In the genomic region with DNA sequence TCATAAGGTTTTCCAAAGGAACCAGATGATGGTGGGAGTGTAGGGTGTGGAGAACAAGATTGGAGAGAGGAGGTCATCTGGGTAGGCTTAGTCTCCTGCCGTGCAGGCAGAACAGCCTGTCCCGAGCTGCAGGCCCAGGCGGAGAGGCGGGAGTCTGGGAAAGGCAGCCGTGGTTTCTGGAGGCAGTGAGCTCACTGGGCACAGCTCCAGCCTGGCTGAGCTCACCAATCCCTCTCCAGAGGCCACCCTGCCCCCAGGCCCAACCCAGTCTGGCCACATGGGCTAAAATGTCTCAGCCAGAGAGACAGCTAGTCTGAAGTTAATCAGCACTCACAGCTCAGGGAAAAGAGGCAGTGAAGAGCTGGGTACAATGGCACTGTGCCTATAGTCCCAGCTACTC, we compare ENCODE assay signal across 3 cellular contexts.
A peak's percentile ranks its signal among the peaks of the same experiment; 100 is the strongest.
TF ChIP-seq lines count a peak whose summit lies in the region.

No MANE protein-coding gene starts in this region.

TF ChIP-seq in liver, 16 proteins besides CTCF, POLR2A, EP300 and RAD21:
- TF ChIP-seq NR2F2 (IDR thresholded peaks at IDR 0.05) (peak; percentile 25), HNF4A (conservative IDR thresholded peaks at IDR 0.05) (no peak), SP1 (IDR thresholded peaks at IDR 0.05) (peak; percentile 45), GABPA (IDR thresholded peaks at IDR 0.05 in 1 of 2, conservative IDR thresholded peaks at IDR 0.05 in 1 of 2) (no peak), FOXA2 (IDR thresholded peaks at IDR 0.05) (no peak)
- TF ChIP-seq, protein P1, sequence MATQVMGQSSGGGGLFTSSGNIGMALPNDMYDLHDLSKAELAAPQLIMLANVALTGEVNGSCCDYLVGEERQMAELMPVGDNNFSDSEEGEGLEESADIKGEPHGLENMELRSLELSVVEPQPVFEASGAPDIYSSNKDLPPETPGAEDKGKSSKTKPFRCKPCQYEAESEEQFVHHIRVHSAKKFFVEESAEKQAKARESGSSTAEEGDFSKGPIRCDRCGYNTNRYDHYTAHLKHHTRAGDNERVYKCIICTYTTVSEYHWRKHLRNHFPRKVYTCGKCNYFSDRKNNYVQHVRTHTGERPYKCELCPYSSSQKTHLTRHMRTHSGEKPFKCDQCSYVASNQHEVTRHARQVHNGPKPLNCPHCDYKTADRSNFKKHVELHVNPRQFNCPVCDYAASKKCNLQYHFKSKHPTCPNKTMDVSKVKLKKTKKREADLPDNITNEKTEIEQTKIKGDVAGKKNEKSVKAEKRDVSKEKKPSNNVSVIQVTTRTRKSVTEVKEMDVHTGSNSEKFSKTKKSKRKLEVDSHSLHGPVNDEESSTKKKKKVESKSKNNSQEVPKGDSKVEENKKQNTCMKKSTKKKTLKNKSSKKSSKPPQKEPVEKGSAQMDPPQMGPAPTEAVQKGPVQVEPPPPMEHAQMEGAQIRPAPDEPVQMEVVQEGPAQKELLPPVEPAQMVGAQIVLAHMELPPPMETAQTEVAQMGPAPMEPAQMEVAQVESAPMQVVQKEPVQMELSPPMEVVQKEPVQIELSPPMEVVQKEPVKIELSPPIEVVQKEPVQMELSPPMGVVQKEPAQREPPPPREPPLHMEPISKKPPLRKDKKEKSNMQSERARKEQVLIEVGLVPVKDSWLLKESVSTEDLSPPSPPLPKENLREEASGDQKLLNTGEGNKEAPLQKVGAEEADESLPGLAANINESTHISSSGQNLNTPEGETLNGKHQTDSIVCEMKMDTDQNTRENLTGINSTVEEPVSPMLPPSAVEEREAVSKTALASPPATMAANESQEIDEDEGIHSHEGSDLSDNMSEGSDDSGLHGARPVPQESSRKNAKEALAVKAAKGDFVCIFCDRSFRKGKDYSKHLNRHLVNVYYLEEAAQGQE (IDR thresholded peaks at IDR 0.05), result no peak
- TF ChIP-seq, protein P2, sequence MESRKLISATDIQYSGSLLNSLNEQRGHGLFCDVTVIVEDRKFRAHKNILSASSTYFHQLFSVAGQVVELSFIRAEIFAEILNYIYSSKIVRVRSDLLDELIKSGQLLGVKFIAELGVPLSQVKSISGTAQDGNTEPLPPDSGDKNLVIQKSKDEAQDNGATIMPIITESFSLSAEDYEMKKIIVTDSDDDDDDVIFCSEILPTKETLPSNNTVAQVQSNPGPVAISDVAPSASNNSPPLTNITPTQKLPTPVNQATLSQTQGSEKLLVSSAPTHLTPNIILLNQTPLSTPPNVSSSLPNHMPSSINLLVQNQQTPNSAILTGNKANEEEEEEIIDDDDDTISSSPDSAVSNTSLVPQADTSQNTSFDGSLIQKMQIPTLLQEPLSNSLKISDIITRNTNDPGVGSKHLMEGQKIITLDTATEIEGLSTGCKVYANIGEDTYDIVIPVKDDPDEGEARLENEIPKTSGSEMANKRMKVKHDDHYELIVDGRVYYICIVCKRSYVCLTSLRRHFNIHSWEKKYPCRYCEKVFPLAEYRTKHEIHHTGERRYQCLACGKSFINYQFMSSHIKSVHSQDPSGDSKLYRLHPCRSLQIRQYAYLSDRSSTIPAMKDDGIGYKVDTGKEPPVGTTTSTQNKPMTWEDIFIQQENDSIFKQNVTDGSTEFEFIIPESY (IDR thresholded peaks at IDR 0.05), result no peak

TF ChIP-seq in HepG2, 621 proteins besides CTCF, POLR2A, EP300 and RAD21 (continues in another document):
- TF ChIP-seq TAF15 (IDR thresholded peaks at IDR 0.05; ENCODE audit: low read depth, low read length, poor library complexity, severe bottlenecking), result no peak
- TF ChIP-seq NR1H2 (CRISPR knock-in tag; IDR thresholded peaks at IDR 0.05; ENCODE audit: borderline replicate concordance, low read depth), result no peak
- TF ChIP-seq ARHGAP35 (CRISPR knock-in tag; IDR thresholded peaks at IDR 0.05; ENCODE audit: borderline replicate concordance), result no peak
- TF ChIP-seq, protein P3, sequence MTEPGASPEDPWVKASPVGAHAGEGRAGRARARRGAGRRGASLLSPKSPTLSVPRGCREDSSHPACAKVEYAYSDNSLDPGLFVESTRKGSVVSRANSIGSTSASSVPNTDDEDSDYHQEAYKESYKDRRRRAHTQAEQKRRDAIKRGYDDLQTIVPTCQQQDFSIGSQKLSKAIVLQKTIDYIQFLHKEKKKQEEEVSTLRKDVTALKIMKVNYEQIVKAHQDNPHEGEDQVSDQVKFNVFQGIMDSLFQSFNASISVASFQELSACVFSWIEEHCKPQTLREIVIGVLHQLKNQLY (CRISPR knock-in tag; IDR thresholded peaks at IDR 0.05), result no peak
- TF ChIP-seq, protein P4, sequence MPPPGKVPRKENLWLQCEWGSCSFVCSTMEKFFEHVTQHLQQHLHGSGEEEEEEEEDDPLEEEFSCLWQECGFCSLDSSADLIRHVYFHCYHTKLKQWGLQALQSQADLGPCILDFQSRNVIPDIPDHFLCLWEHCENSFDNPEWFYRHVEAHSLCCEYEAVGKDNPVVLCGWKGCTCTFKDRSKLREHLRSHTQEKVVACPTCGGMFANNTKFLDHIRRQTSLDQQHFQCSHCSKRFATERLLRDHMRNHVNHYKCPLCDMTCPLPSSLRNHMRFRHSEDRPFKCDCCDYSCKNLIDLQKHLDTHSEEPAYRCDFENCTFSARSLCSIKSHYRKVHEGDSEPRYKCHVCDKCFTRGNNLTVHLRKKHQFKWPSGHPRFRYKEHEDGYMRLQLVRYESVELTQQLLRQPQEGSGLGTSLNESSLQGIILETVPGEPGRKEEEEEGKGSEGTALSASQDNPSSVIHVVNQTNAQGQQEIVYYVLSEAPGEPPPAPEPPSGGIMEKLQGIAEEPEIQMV (CRISPR knock-in tag; IDR thresholded peaks at IDR 0.05; ENCODE audit: low read depth), result no peak
- TF ChIP-seq, protein P5, sequence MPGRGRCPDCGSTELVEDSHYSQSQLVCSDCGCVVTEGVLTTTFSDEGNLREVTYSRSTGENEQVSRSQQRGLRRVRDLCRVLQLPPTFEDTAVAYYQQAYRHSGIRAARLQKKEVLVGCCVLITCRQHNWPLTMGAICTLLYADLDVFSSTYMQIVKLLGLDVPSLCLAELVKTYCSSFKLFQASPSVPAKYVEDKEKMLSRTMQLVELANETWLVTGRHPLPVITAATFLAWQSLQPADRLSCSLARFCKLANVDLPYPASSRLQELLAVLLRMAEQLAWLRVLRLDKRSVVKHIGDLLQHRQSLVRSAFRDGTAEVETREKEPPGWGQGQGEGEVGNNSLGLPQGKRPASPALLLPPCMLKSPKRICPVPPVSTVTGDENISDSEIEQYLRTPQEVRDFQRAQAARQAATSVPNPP (CRISPR knock-in tag; IDR thresholded peaks at IDR 0.05), result no peak
- TF ChIP-seq, protein P6, sequence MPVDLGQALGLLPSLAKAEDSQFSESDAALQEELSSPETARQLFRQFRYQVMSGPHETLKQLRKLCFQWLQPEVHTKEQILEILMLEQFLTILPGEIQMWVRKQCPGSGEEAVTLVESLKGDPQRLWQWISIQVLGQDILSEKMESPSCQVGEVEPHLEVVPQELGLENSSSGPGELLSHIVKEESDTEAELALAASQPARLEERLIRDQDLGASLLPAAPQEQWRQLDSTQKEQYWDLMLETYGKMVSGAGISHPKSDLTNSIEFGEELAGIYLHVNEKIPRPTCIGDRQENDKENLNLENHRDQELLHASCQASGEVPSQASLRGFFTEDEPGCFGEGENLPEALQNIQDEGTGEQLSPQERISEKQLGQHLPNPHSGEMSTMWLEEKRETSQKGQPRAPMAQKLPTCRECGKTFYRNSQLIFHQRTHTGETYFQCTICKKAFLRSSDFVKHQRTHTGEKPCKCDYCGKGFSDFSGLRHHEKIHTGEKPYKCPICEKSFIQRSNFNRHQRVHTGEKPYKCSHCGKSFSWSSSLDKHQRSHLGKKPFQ (CRISPR knock-in tag; IDR thresholded peaks at IDR 0.05; ENCODE audit: insufficient replicate concordance), result no peak
- TF ChIP-seq, protein P7, sequence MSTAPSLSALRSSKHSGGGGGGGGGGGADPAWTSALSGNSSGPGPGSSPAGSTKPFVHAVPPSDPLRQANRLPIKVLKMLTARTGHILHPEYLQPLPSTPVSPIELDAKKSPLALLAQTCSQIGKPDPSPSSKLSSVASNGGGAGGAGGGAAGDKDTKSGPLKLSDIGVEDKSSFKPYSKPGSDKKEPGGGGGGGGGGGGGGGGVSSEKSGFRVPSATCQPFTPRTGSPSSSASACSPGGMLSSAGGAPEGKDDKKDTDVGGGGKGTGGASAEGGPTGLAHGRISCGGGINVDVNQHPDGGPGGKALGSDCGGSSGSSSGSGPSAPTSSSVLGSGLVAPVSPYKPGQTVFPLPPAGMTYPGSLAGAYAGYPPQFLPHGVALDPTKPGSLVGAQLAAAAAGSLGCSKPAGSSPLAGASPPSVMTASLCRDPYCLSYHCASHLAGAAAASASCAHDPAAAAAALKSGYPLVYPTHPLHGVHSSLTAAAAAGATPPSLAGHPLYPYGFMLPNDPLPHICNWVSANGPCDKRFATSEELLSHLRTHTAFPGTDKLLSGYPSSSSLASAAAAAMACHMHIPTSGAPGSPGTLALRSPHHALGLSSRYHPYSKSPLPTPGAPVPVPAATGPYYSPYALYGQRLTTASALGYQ (CRISPR knock-in tag; IDR thresholded peaks at IDR 0.05), result no peak
- TF ChIP-seq PAF1 (CRISPR knock-in tag; IDR thresholded peaks at IDR 0.05), result no peak
- TF ChIP-seq ZNF737 (CRISPR knock-in tag; IDR thresholded peaks at IDR 0.05; ENCODE audit: borderline replicate concordance), result no peak
- TF ChIP-seq GTF3A (CRISPR knock-in tag; conservative IDR thresholded peaks at IDR 0.05), result no peak
- TF ChIP-seq FOXK2 (IDR thresholded peaks at IDR 0.05), result no peak
- no peak for TF ChIP-seq TBP (CRISPR knock-in tag; IDR thresholded peaks at IDR 0.05)
- no peak for TF ChIP-seq ZFP41 (CRISPR knock-in tag; IDR thresholded peaks at IDR 0.05; ENCODE audit: borderline replicate concordance)
- TF ChIP-seq, protein P8, sequence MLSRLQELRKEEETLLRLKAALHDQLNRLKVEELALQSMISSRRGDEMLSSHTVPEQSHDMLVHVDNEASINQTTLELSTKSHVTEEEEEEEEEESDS (CRISPR knock-in tag; IDR thresholded peaks at IDR 0.05; ENCODE audit: borderline replicate concordance), result no peak
- TF ChIP-seq ZFP90 (CRISPR knock-in tag; IDR thresholded peaks at IDR 0.05; ENCODE audit: borderline replicate concordance), result no peak

TF ChIP-seq in endothelial cell of umbilical vein, 7 proteins besides CTCF, POLR2A, EP300 and RAD21:
- no peak for TF ChIP-seq EZH2 (IDR thresholded peaks at IDR 0.05; ENCODE audit: borderline replicate concordance, low read depth, low read length, severe bottlenecking)
- TF ChIP-seq MYC (IDR thresholded peaks at IDR 0.05; ENCODE audit: low read depth, low read length), result peak; percentile 23
- TF ChIP-seq POLR2AphosphoS5 (IDR thresholded peaks at IDR 0.05; ENCODE audit: insufficient read depth, low read depth, low read length), result no peak
TF ChIP-seq in endothelial cell of umbilical vein: peak in this region for 1.
